ENCODE assay signal across 11 cellular contexts in the genomic region with DNA sequence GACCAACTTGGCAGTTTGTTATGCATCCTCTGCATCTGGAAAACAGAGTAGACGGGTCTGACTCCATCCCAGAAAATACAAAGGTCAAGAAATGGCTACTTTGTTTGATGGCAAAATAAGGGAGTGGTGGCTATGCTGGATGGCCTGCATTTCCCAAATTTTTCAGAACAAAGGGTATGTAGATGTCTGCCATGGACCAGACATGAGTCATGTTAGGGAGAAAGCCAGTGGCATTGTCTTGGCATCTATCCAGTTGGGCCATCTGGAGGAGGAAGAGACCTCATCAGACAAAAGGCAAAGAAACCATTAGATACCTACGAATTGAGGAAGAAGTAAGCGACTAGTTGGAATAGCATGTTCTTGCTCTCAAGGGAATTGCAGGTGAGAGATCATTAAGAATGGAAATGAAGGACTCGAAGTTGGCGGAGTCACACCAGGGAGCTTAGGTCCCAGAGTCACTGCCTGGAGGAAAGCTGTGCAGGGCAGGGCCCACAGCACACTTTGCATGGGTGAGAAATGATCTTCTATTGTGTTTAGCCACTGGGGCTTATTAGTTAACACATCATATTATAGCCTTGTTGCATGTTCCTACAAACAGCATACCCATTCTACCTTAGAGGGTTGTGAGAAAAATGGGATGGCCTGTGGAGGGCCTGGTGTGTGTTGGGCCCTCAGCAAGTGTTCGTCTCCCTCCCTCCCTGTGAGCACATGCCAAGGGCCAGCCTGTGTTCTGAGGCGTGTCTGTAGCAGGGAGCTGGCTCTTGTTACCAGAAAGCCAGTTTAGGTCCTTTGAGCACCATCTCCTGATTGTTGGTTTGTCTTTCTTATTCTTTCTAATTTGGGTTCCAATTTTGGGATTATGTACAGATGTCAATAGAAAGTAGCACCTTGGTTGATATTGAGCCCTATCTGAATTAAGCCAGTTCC.
A peak's percentile ranks its signal among the peaks of the same experiment; 100 is the strongest.
DNase-seq lines count a peak whose midpoint lies in the region; ATAC-seq lines count a peak whose summit lies in the region.
"Had no signal": no experiment of that assay in that cellular context is flagged by ENCODE, and none has a peak within 500 bp of the region (broad histone marks: within the 10 kb centered on the region; RNA-seq: fewer than 3 reads in every experiment).

No MANE protein-coding gene starts in this region.

- H3K27me3 ChIP-seq in HUES6 (ENCODE audit: control insufficient read depth, insufficient read depth, low read length): no peaks in the 10 kb centered on the region

- in situ Hi-C loops in Caki2 (cut with HindIII; ENCODE audit: low pct_unique_long_range_greater_than_20kb, low sequenced_read_pairs): no loop called here

- DNase-seq in Caki2 (ENCODE audit: low read depth) (peak; percentile 90), amniotic epithelial cell (ENCODE audit: low read depth) (peak; percentile 63), iPS-NIHi11 (ENCODE audit: low spot score) (peak; percentile 25)
- no peak for DNase-seq in activated CD4-positive, alpha-beta T cell treated with anti-CD3 and anti-CD28 coated beads, Interleukin-2, amount 50 U/mL, for 1 hour
- no peak for DNase-seq in stimulated activated naive CD8-positive, alpha-beta T cell treated with anti-CD3 and anti-CD28 coated beads, Interleukin-15, Interleukin-2, amounts not matched to agents 100 U/mL and 50 U/mL, for 24 hours
- DNase-seq: activated CD8-positive, alpha-beta T cell treated with anti-CD3 and anti-CD28 coated beads for 36 hours; Karpas-422 had no signal

- H3K9me3 ChIP-seq in HUES6 (ENCODE audit: control insufficient read depth, insufficient read depth, low read depth, low read length): no peaks in the 10 kb centered on the region

- no peak for ATAC-seq in HG03565 (IDR thresholded peaks at IDR 0.05; ENCODE audit: unreplicated experiment)
- no peak for ATAC-seq in HG02884 (IDR thresholded peaks at IDR 0.05; ENCODE audit: unreplicated experiment)
- ATAC-seq in stimulated activated naive CD8-positive, alpha-beta T cell treated with anti-CD3 and anti-CD28 coated beads, Interleukin-15, Interleukin-2, amounts not matched to agents 100 U/mL and 50 U/mL, for 24 hours: no peak
- ATAC-seq: activated CD8-positive, alpha-beta T cell treated with anti-CD3 and anti-CD28 coated beads for 36 hours had no signal

- peaks cover 18% of the 10 kb centered on the region for H3K4me1 ChIP-seq in HUES6 (ENCODE audit: control insufficient read depth, insufficient read depth, low read length)

- no peaks in the 10 kb centered on the region for H3K36me3 ChIP-seq in HUES6 (ENCODE audit: control insufficient read depth, insufficient read depth, low read length)

- no peak overlapping the region for H3K9ac ChIP-seq in HUES6 (ENCODE audit: low read length)

- no peak overlapping the region for H3K27ac ChIP-seq in HUES6 (ENCODE audit: low read depth, low read length)
- H3K27ac ChIP-seq: skin epidermis had no signal

- H3K4me3 ChIP-seq in HUES6 (ENCODE audit: low read depth, low read length): 0 out of 2 replicates have a peak overlapping the region, but pooled peaks have one; percentile 10
- H3K4me3 ChIP-seq: skin epidermis had no signal

Comparison
In these comparisons a context has a peak if more than half of its experiments do, and no peak if none do; other contexts are left out.
1. DNase-seq: peak in Caki2 (single experiment), amniotic epithelial cell (single experiment) and iPS-NIHi11 (single experiment); none in activated CD4-positive, alpha-beta T cell treated with anti-CD3 and anti-CD28 coated beads, Interleukin-2, amount 50 U/mL, for 1 hour (single experiment) and stimulated activated naive CD8-positive, alpha-beta T cell treated with anti-CD3 and anti-CD28 coated beads, Interleukin-15, Interleukin-2, amounts not matched to agents 100 U/mL and 50 U/mL, for 24 hours (single experiment).